In the genomic region with DNA sequence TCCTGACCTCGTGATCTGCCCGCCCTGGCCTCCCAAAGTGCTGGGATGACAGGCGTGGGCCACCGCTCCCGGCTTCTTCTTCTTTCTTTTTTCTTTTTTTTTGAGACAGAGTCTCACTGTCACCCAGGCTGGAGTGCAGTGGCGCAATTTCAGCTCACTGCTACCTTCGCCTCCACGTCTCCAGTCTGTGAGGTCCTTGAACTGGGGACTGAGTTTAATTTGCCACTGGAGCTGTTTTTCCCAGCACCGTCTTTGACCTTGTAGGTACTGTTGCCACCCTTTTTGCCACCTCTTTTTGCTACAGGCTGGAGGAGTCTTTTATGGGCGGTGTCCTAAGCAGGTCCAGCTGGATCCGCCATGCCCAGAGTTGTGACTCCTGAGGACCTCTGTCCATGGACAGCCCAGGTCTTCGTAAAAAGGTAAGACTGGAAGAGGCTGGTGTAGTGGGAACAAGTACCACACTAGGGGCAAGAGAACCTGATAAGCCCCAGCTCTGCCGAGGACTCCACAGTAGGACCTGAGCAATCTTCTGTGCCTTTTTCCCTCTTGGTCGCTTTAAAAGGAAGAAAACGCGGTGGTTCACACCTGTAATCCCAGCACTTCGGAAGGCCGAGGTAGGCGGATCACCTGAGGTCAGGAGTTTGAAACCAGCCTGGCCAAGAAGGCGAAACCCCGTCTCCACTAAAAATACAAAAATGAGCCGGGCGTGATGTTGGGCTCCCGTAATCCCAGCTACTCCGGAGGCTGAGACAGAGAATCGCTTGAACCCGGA, we compare ENCODE assay signal across 8 cellular contexts. TPM values are rescaled to one million over a fixed set of nuclear protein-coding genes. Genes with fewer than 3 reads are reported as not detected.
DNase-seq lines count a peak whose midpoint lies in the region; ATAC-seq and TF ChIP-seq lines count a peak whose summit lies in the region.

No MANE protein-coding gene starts in this region.

- DNase-seq in left cardiac atrium, result peak; percentile 24
- DNase-seq in cardiac septum (ENCODE audit: low spot score), result no peak
- DNase-seq in T1000 (lab: John Stamatoyannopoulos, UW), result peak; percentile 93
- peak; percentile 68 for DNase-seq in upper lobe of right lung
- no peak for DNase-seq in middle frontal gyrus (ENCODE audit: extremely low spot score, low spot score)

- H3K27me3 ChIP-seq in muscle layer of duodenum (ENCODE audit: low read depth, low read length) (no peaks in the 10 kb centered on the region), upper lobe of right lung (no peaks in the 10 kb centered on the region)

- peak overlapping the region; percentile 23 to 67 for H3K4me3 ChIP-seq in muscle layer of duodenum (ENCODE audit: low read depth in 1 of 2, low read length in 2 of 2)
- H3K4me3 ChIP-seq in upper lobe of right lung, result peak overlapping the region; percentile 35

- H3K9me3 ChIP-seq in muscle layer of duodenum (ENCODE audit: control insufficient read depth in 1 of 2, low read length in 2 of 2), result no peaks in the 10 kb centered on the region
- H3K9me3 ChIP-seq in upper lobe of right lung, result no peaks in the 10 kb centered on the region

- intact Hi-C loops in left cardiac atrium (cut with DNase I), result no loop called here
- intact Hi-C loops in cardiac septum (cut with DNase I), result loop anchor here (2.0 kb wide), 1 partner anchor 24 kb away; no protein-coding TSS in a partner anchor
- intact Hi-C loops in upper lobe of right lung (cut with DNase I), result no loop called here

- ATAC-seq in left cardiac atrium (no peak), upper lobe of right lung (peak; percentile 36), GM18519 (IDR thresholded peaks at IDR 0.05; ENCODE audit: low FRiP score, unreplicated experiment) (no peak)

- no peak for TF ChIP-seq CTCF in upper lobe of right lung (IDR thresholded peaks at IDR 0.05)

- H3K36me3 ChIP-seq in muscle layer of duodenum (ENCODE audit: control insufficient read depth in 1 of 2, insufficient read depth in 2 of 2, low read length in 2 of 2), result peaks cover 0 to 3% of the 10 kb centered on the region in 2 donors
- no peaks in the 10 kb centered on the region for H3K36me3 ChIP-seq in upper lobe of right lung

- peak overlapping the region; percentile 60 for H3K27ac ChIP-seq in cingulate gyrus (ENCODE audit: low read depth, low read length)
- peak overlapping the region; percentile 98 for H3K27ac ChIP-seq in muscle layer of duodenum (ENCODE audit: low read length)
- H3K27ac ChIP-seq in upper lobe of right lung, result peak overlapping the region; percentile 99

- peaks cover 0 to 8% of the 10 kb centered on the region in 2 donors for H3K4me1 ChIP-seq in muscle layer of duodenum (ENCODE audit: control insufficient read depth in 1 of 2, insufficient read depth in 2 of 2, low read length in 2 of 2)
- H3K4me1 ChIP-seq in upper lobe of right lung, result no peaks in the 10 kb centered on the region

RNA-seq across cellular contexts. Expression of a gene that starts 1.0 kb away (rescaled TPM):
- total RNA-seq in left cardiac atrium (over 10,000 TPM; 14,688 to 67,133 TPM), cardiac septum (27,323 TPM), upper lobe of right lung (14,226 TPM)

RNA-seq across cellular contexts. Expression of a gene that starts 2.3 kb away (rescaled TPM):
- total RNA-seq in left cardiac atrium (1,000 to 10,000 TPM; 1,261 to 6,779 TPM), cardiac septum (3,560 TPM), upper lobe of right lung (2,477 TPM)

RNA-seq across cellular contexts. Expression of a gene that starts 11.4 kb away (rescaled TPM):
- total RNA-seq in left cardiac atrium (1 to 10 TPM; 2.8 to 5.8 TPM), cardiac septum (2.4 TPM), upper lobe of right lung (2.4 TPM)

RNA-seq across cellular contexts. Expression of a gene that starts 25.2 kb away (rescaled TPM):
- total RNA-seq in left cardiac atrium (10 to 100 TPM; 70.3 to 86.1 TPM), cardiac septum (73.8 TPM), upper lobe of right lung (105 TPM)

RNA-seq across cellular contexts. Expression of a gene that starts 36.9 kb away (rescaled TPM):
- total RNA-seq in left cardiac atrium (not detected), cardiac septum (not detected), upper lobe of right lung (62.2 TPM)

Comparison
In these comparisons a context has a peak if more than half of its experiments do, and no peak if none do; other contexts are left out.
1. DNase-seq: peak in left cardiac atrium (single experiment), T1000 (single experiment) and upper lobe of right lung (single experiment); none in cardiac septum (single experiment) and middle frontal gyrus (single experiment).
2. Peak in every context shown above with its lines, with median percentiles within 50 percentile points of each other: H3K27ac ChIP-seq.